Comparison of ENCODE assay signal across 7 cellular contexts in the genomic region with DNA sequence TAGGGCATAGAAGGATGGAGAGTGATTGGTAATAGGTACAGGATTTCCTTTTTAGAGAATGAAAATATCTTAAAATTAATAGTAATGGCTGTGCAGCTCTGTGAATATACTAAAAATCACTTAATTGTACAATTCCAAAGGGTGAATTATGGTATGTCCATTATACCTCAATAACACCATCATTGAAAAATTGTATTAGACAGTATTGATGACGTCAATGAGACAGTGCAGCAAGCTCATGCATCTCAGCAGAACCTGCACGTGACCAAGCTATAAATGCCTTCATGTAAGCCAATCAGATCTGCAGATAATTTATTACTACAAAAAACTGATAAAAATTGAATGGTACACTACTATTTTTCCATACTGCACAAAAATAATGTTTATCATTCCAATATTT.
"Had no signal": no experiment of that assay in that cellular context is flagged by ENCODE, and none has a peak within 500 bp of the region (broad histone marks: within the 10 kb centered on the region; RNA-seq: fewer than 3 reads in every experiment).

No MANE protein-coding gene starts in this region.

- DNase-seq: IMR-90, KBM-7, KG1 had no signal

- H3K27ac ChIP-seq: HL-60 had no signal

- H3K4me3 ChIP-seq: K562 had no signal

- H3K27ac Mint-ChIP-seq: IgD-negative memory B cell had no signal

- H3K27me3 Mint-ChIP-seq: IgD-negative memory B cell had no signal

- H3K4me1 Mint-ChIP-seq: IgD-negative memory B cell had no signal

- ATAC-seq: K562 had no signal

- H3K4me3 Mint-ChIP-seq: IgD-negative memory B cell had no signal

- H3K36me3 Mint-ChIP-seq: IgD-negative memory B cell had no signal

- FAIRE-seq: HTR-8/SVneo, K562 had no signal
